ENCODE assay signal across 11 cellular contexts in genomic region chr16:12971216-12971615, GRCh38.
DNase-seq lines count a peak whose midpoint lies in the region; ATAC-seq, FAIRE-seq and TF ChIP-seq lines count a peak whose summit lies in the region.
"Had no signal": no experiment of that assay in that cellular context is flagged by ENCODE, and none has a peak within 500 bp of the region (broad histone marks: within the 10 kb centered on the region; RNA-seq: fewer than 3 reads in every experiment).

No MANE protein-coding gene starts in this region.

- in situ Hi-C loops in mammary epithelial cell (cut with MboI; ENCODE audit: low sequenced_read_pairs in 2 of 2): no loop called here
- in situ Hi-C loops in HepG2 (cut with HindIII; ENCODE audit: extremely low pct_ligation_motif_present, low pct_unique_long_range_greater_than_20kb): no loop called here

- peak overlapping the region; percentile 23 for H2AFZ ChIP-seq in mammary epithelial cell (ENCODE audit: low read depth, low read length)
- no peak overlapping the region for H2AFZ ChIP-seq in HepG2 (ENCODE audit: low read length)

- no TSS peak for BruUV-seq in mammary epithelial cell (replicated peaks; lab: Mats Ljungman, UMichigan)
- BruUV-seq in HepG2 (replicated peaks; lab: Mats Ljungman, UMichigan): no TSS peak

- H3K36me3 ChIP-seq in mammary epithelial cell (ENCODE audit: insufficient read depth, low read length): no peaks in the 10 kb centered on the region
- H3K36me3 ChIP-seq in HepG2 (replicated peaks in 1 of 2; ENCODE audit: control insufficient read depth in 1 of 2, insufficient read depth in 2 of 2, low read length in 2 of 2): no peaks in the 10 kb centered on the region

- peak; percentile 84 for DNase-seq in HS-27A (ENCODE audit: low read depth)
- DNase-seq in NCI-H345 treated with DMSO at 0.1 percent for 48 hours (lab: John Stamatoyannopoulos, UW; ENCODE audit: unreplicated experiment): peak; percentile 94
- peak; percentile 95 for DNase-seq in mammary epithelial cell
- peak; percentile 94 for DNase-seq in renal cortical epithelial cell (ENCODE audit: low read depth)
- DNase-seq in stimulated activated CD4-positive, alpha-beta T cell treated with anti-CD3 and anti-CD28 coated beads, Interleukin-2, amount 100 ng/mL, for 48 hours: no peak
- no peak for DNase-seq in HepG2 (ENCODE audit: low spot score)
- DNase-seq: T-helper 17 cell had no signal

- TF ChIP-seq RAD21 in HepG2 (CRISPR knock-in tag; IDR thresholded peaks at IDR 0.05): no peak

- WGBS in mammary epithelial cell (ENCODE audit: low coverage, missing lambda C conversion rate): 0% methylated on average over 2 of the region's 2 CpGs
- WGBS in HepG2 (ENCODE audit: low lambda C conversion rate): 3% methylated on average over 2 of the region's 2 CpGs

- CTCF ChIA-PET in mammary epithelial cell (lab: Charles Lee; ENCODE audit: low non-redundant PET): interaction anchor here (0.7 kb wide), 1 partner anchor 266 kb away, joined by 8 read pairs; no protein-coding TSS in a partner anchor
- CTCF ChIA-PET in HepG2 (lab: Yijun Ruan, JAX; ENCODE audit: low intra/inter-chr PET ratio, low total read pairs): no interaction called here

- H3K27ac ChIP-seq in mammary epithelial cell (ENCODE audit: insufficient read depth, low read depth, low read length) (peak overlapping the region; percentile 14), HepG2 (ENCODE audit: extremely low read length, insufficient read depth, low read length) (no peak overlapping the region)

- TF ChIP-seq EP300 in HepG2 (IDR thresholded peaks at IDR 0.05; ENCODE audit: low read depth in 2 of 2, low read length in 2 of 2) (no peak), HepG2 (CRISPR knock-in tag; IDR thresholded peaks at IDR 0.05; ENCODE audit: borderline replicate concordance) (no peak)

- POLR2A ChIA-PET in HepG2 (lab: Yijun Ruan, JAX): no interaction called here

- intact Hi-C loops in mammary epithelial cell (cut with micrococcal nuclease) (loop anchor here (5.0 kb wide), 1 partner anchor 141 kb away; no protein-coding TSS in a partner anchor), HepG2 (cut with micrococcal nuclease; ENCODE audit: unreplicated experiment) (no loop called here)

- H3K9me3 ChIP-seq in mammary epithelial cell (replicated peaks; ENCODE audit: insufficient read depth, low read length) (no peaks in the 10 kb centered on the region), HepG2 (ENCODE audit: low read length) (no peaks in the 10 kb centered on the region)

- H3K27me3 ChIP-seq in mammary epithelial cell (ENCODE audit: insufficient read depth, low read length): no peaks in the 10 kb centered on the region
- H3K27me3 ChIP-seq in HepG2 (ENCODE audit: control insufficient read depth in 1 of 2, insufficient read depth in 2 of 2, low read length in 2 of 2): 0 out of 5 replicates have a peak, but pooled peaks cover 0 to 3% of the 10 kb centered on the region in 2 experiments

- FAIRE-seq in HepG2 (lab: Jason Lieb, UNC): no peak
- FAIRE-seq: GM18507, islet of Langerhans had no signal

- ATAC-seq in HepG2: no peak; the same call in 2 of the 3 replicates
- ATAC-seq in GM21528 (IDR thresholded peaks at IDR 0.05; ENCODE audit: low FRiP score, unreplicated experiment): no peak
- ATAC-seq in GM18498 (IDR thresholded peaks at IDR 0.05; ENCODE audit: unreplicated experiment): no peak
- ATAC-seq: T-helper 17 cell had no signal

- H4K20me1 ChIP-seq in mammary epithelial cell (ENCODE audit: insufficient read depth, low read length): no peaks in the 10 kb centered on the region
- no peaks in the 10 kb centered on the region for H4K20me1 ChIP-seq in HepG2 (ENCODE audit: insufficient read depth, low read length)

- H3K4me1 ChIP-seq in mammary epithelial cell (ENCODE audit: insufficient read depth, low read length) (peaks cover 20% of the 10 kb centered on the region), HepG2 (ENCODE audit: insufficient read depth, low read length) (no peaks in the 10 kb centered on the region)

- H3K4me2 ChIP-seq in mammary epithelial cell (ENCODE audit: insufficient read depth, low read depth, low read length) (peak overlapping the region; percentile 61), HepG2 (ENCODE audit: low read depth, low read length) (no peak overlapping the region)

- H3K9ac ChIP-seq in mammary epithelial cell (ENCODE audit: insufficient read depth, low read length) (peak overlapping the region; percentile 43), HepG2 (ENCODE audit: insufficient read depth, low read depth, low read length) (no peak overlapping the region)

- TF ChIP-seq CTCF in mammary epithelial cell (conservative IDR thresholded peaks at IDR 0.05 in 1 of 2, IDR thresholded peaks at IDR 0.05 in 1 of 2; ENCODE audit: extremely low read depth in 1 of 2, insufficient read depth in 1 of 2, low read depth in 1 of 2, low read length in 2 of 2) (no peak), HepG2 (CRISPR knock-in tag; IDR thresholded peaks at IDR 0.05) (no peak)

- TF ChIP-seq POLR2A in HepG2 (IDR thresholded peaks at IDR 0.05; ENCODE audit: insufficient read depth in 1 of 2, low read depth in 2 of 2, low read length in 2 of 2): no peak

- H3K79me2 ChIP-seq in mammary epithelial cell (ENCODE audit: insufficient read depth, low read length) (peaks cover 39% of the 10 kb centered on the region), HepG2 (ENCODE audit: insufficient read depth, low read length) (no peaks in the 10 kb centered on the region)

- dilution Hi-C loops in mammary epithelial cell (cut with HindIII; ENCODE audit: low sequenced_read_pairs): loop anchor here (10.0 kb wide), 1 partner anchor 144 kb away; no protein-coding TSS in a partner anchor

- no peak overlapping the region for H3K4me3 ChIP-seq in mammary epithelial cell (replicated peaks in 1 of 3; ENCODE audit: insufficient read depth in 1 of 3, low read depth in 2 of 3, low read length in 3 of 3)
- no peak overlapping the region for H3K4me3 ChIP-seq in HepG2 (replicated peaks in 1 of 3; ENCODE audit: insufficient read depth in 1 of 3, low read depth in 2 of 3, low read length in 3 of 3)

TF ChIP-seq in HepG2, 621 proteins besides CTCF, POLR2A, EP300 and RAD21 (continues in another document):
- no peak for TF ChIP-seq PAX8 (CRISPR knock-in tag; IDR thresholded peaks at IDR 0.05; ENCODE audit: borderline replicate concordance)
- no peak for TF ChIP-seq MIER2 (CRISPR knock-in tag; IDR thresholded peaks at IDR 0.05)
- TF ChIP-seq GATAD2A (CRISPR knock-in tag; IDR thresholded peaks at IDR 0.05): no peak
- no peak for TF ChIP-seq RERE (CRISPR knock-in tag; IDR thresholded peaks at IDR 0.05; ENCODE audit: low read depth)
- TF ChIP-seq SNAI1 (CRISPR knock-in tag; IDR thresholded peaks at IDR 0.05; ENCODE audit: borderline replicate concordance): no peak
- no peak for TF ChIP-seq ZMAT5 (CRISPR knock-in tag; IDR thresholded peaks at IDR 0.05; ENCODE audit: borderline replicate concordance, low read depth)

Comparison
In these comparisons a context has a peak if more than half of its experiments do, and no peak if none do; other contexts are left out.
1. DNase-seq: peak in HS-27A (single experiment), NCI-H345 treated with DMSO at 0.1 percent for 48 hours (single experiment), mammary epithelial cell (single experiment) and renal cortical epithelial cell (single experiment); none in stimulated activated CD4-positive, alpha-beta T cell treated with anti-CD3 and anti-CD28 coated beads, Interleukin-2, amount 100 ng/mL, for 48 hours (0 of 2) and HepG2 (single experiment).